Comparison of ENCODE assay signal across 26 cellular contexts in the genomic region with DNA sequence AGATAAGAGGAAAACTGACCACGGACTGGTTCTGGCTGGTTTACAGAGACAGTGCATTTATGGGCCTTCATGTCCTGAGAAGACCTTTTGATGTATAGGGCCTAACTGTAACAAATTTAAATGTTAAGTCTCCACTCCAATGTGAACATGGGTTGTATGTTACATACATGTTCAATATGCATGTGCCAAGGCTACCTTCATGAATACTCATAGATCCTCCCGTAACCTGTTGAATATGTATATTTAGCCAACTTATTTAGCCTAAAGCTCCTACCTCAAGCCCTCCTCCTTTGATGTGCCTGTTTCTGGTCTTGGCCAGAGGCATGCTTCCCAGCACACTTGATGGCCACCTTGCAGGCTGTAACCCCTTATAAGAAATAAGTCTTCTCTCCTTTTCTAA. TPM values are rescaled to one million over a fixed set of nuclear protein-coding genes. Genes with fewer than 3 reads are reported as not detected.
DNase-seq lines count a peak whose midpoint lies in the region; FAIRE-seq and TF ChIP-seq lines count a peak whose summit lies in the region.
"Had no signal": no experiment of that assay in that cellular context is flagged by ENCODE, and none has a peak within 500 bp of the region (broad histone marks: within the 10 kb centered on the region; RNA-seq: fewer than 3 reads in every experiment).

TSS of gene OR5H2 (plus strand) at position 301 of the 400 bp plus-strand sequence. CDS start 398 bp downstream, outside the sequence.

- H2BK15ac ChIP-seq in neuronal stem cell (ENCODE audit: low read length), result no peak within 1 kb of the TSS

- no peak within 1 kb of the TSS for H3K4ac ChIP-seq in neuronal stem cell (ENCODE audit: low read length)

- H3K27ac ChIP-seq in neuronal stem cell (replicated peaks; ENCODE audit: low read length) (no peak within 1 kb of the TSS), suprapubic skin (no peak within 1 kb of the TSS), adrenal gland (no peak within 1 kb of the TSS)
- H3K27ac ChIP-seq: BLaER1 had no signal

- no peak within 1 kb of the TSS for H2AK5ac ChIP-seq in neuronal stem cell (ENCODE audit: low read depth, low read length)

- WGBS in neuronal stem cell (ENCODE audit: extremely low coverage in 2 of 2, insufficient read length in 2 of 2, insufficient replicate concordance in 1 of 2), 2 donors, result no CpG with 5 or more reads among the region's 2 CpGs
- whole genome bisulfite sequencing in lower leg skin, 2 donors, result 62 to 68% methylated on average over 2 of the region's 2 CpGs
- 73% methylated on average over 2 of the region's 2 CpGs for WGBS in suprapubic skin
- 58 to 65% (median 60%) methylated on average over 2 of the region's 2 CpGs for WGBS in adrenal gland, 4 donors

- H4K91ac ChIP-seq in neuronal stem cell (ENCODE audit: low read depth, low read length, poor library complexity), result no peak within 1 kb of the TSS

- TF ChIP-seq EP300 in suprapubic skin (IDR thresholded peaks at IDR 0.05), result no peak

- H3K36me3 ChIP-seq in neuronal stem cell (replicated peaks in 1 of 2; ENCODE audit: control insufficient read depth in 2 of 2, insufficient read depth in 2 of 2, low read length in 2 of 2) (no peaks in the 10 kb centered on the region), suprapubic skin (no peaks in the 10 kb centered on the region), adrenal gland (replicated peaks in 1 of 2) (no peaks in the 10 kb centered on the region)
- H3K36me3 ChIP-seq: BE2C, BLaER1 had no signal

- no peak within 1 kb of the TSS for H3K23ac ChIP-seq in neuronal stem cell (ENCODE audit: low read depth, low read length, poor library complexity)

- H3K4me3 ChIP-seq in neuronal stem cell (ENCODE audit: low read length in 2 of 2), result no peak within 1 kb of the TSS
- no peak within 1 kb of the TSS for H3K4me3 ChIP-seq in lower leg skin (ENCODE audit: low read depth, poor library complexity, severe bottlenecking)
- H3K4me3 ChIP-seq in suprapubic skin, result no peak within 1 kb of the TSS
- no peak within 1 kb of the TSS for H3K4me3 ChIP-seq in adrenal gland
- H3K4me3 ChIP-seq: BLaER1 had no signal

- H3K27me3 ChIP-seq in neuronal stem cell (ENCODE audit: control insufficient read depth in 3 of 3, insufficient read depth in 3 of 3, low read depth in 1 of 3, low read length in 3 of 3) (no peaks in the 10 kb centered on the region), suprapubic skin (no peaks in the 10 kb centered on the region), adrenal gland (no peaks in the 10 kb centered on the region)
- H3K27me3 ChIP-seq: BE2C, BLaER1 had no signal

- DNase-seq in GM18507 (ENCODE audit: extremely low spot score, insufficient read length, low read depth) (no peak), erythroblast (lab: John Stamatoyannopoulos, UW) (peak; percentile 2 to 5), neuronal stem cell (ENCODE audit: low spot score) (no peak), lower leg skin (ENCODE audit: low spot score in 2 of 2) (no peak), DMS53 (lab: John Stamatoyannopoulos, UW) (no peak), suprapubic skin (ENCODE audit: low spot score in 2 of 2) (no peak), adrenal gland (no peak)
- DNase-seq: 8988T; ACHN; BE2C; C1 segment of cervical spinal cord; CD4-positive, alpha-beta memory T cell; CD4-positive, CD25-positive, alpha-beta regulatory T cell; CD8-positive, alpha-beta memory T cell; COR-L47; DMS 273 treated with DMSO at 0.1 percent for 48 hours; DMS153; DMS79 treated with DMSO at 0.1 percent for 48 hours; GF-D8 had no signal

- H3K18ac ChIP-seq in neuronal stem cell (ENCODE audit: low read length), result no peak within 1 kb of the TSS

- TF ChIP-seq POLR2A in erythroblast (IDR thresholded peaks at IDR 0.05; ENCODE audit: low read length) (no peak), lower leg skin (IDR thresholded peaks at IDR 0.05) (no peak), suprapubic skin (IDR thresholded peaks at IDR 0.05) (no peak), adrenal gland (IDR thresholded peaks at IDR 0.05) (no peak)

- H4K8ac ChIP-seq in neuronal stem cell (ENCODE audit: low read depth, low read length), result no peak within 1 kb of the TSS

- no peak within 1 kb of the TSS for H2BK12ac ChIP-seq in neuronal stem cell (ENCODE audit: low read length)

- peak within 1 kb of the TSS; percentile 35 for H2AFZ ChIP-seq in neuronal stem cell (ENCODE audit: low read length)

- H3K9ac ChIP-seq in neuronal stem cell (ENCODE audit: low read depth, low read length, poor library complexity), result no peak within 1 kb of the TSS
- H3K9ac ChIP-seq: BLaER1 had no signal

- H3K4me1 ChIP-seq in neuronal stem cell (ENCODE audit: control insufficient read depth in 2 of 2, insufficient read depth in 1 of 2, low read depth in 1 of 2, low read length in 2 of 2) (no peaks in the 10 kb centered on the region), suprapubic skin (no peaks in the 10 kb centered on the region), adrenal gland (replicated peaks in 1 of 2) (no peaks in the 10 kb centered on the region)
- H3K4me1 ChIP-seq: BE2C, BLaER1 had no signal

- no peaks in the 10 kb centered on the region for H3K79me1 ChIP-seq in neuronal stem cell (ENCODE audit: low read depth, low read length)

- intact Hi-C loops in lower leg skin (cut with DNase I; ENCODE audit: low total_unique reads), result no loop called here
- intact Hi-C loops in adrenal gland (cut with DNase I), result no loop called here

- H3K14ac ChIP-seq in neuronal stem cell (ENCODE audit: low read length), result no peak within 1 kb of the TSS

- H2BK5ac ChIP-seq in neuronal stem cell (ENCODE audit: low read length), result no peak within 1 kb of the TSS

- H2BK120ac ChIP-seq in neuronal stem cell (ENCODE audit: low read depth, low read length), result no peak within 1 kb of the TSS

- no peak within 1 kb of the TSS for H3K4me2 ChIP-seq in neuronal stem cell (ENCODE audit: insufficient read depth, low read length, poor library complexity, severe bottlenecking)
- H3K4me2 ChIP-seq: BLaER1 had no signal

- TF ChIP-seq CTCF in lower leg skin (IDR thresholded peaks at IDR 0.05) (no peak), suprapubic skin (IDR thresholded peaks at IDR 0.05) (no peak), adrenal gland (IDR thresholded peaks at IDR 0.05) (no peak)

- no peaks in the 10 kb centered on the region for H3K9me3 ChIP-seq in neuronal stem cell (replicated peaks in 1 of 2; ENCODE audit: control insufficient read depth in 2 of 2, insufficient read depth in 1 of 2, low read depth in 1 of 2, low read length in 2 of 2)
- no peaks in the 10 kb centered on the region for H3K9me3 ChIP-seq in suprapubic skin
- H3K9me3 ChIP-seq in adrenal gland (replicated peaks in 1 of 3), result no peaks in the 10 kb centered on the region
- H3K9me3 ChIP-seq: BE2C, BLaER1 had no signal

- FAIRE-seq in GM18507 (lab: Jason Lieb, UNC), result peak; percentile 5
- FAIRE-seq: A204.1, G401.6, GM12892 had no signal

RNA-seq across cellular contexts. Expression of gene OR5H2, which starts in this region (rescaled TPM):
- not detected for polyA plus RNA-seq in neuronal stem cell (2013, experiment 1 of 2)
- polyA plus RNA-seq in neuronal stem cell (2013, experiment 2 of 2), result not detected
- not detected for total RNA-seq in lower leg skin
- total RNA-seq in suprapubic skin, result not detected
- not detected for total RNA-seq in adrenal gland
- not detected for polyA plus RNA-seq in adrenal gland
- total RNA-seq: A673; CD4-positive, alpha-beta memory T cell; CD4-positive, CD25-positive, alpha-beta regulatory T cell; CD8-positive, alpha-beta memory T cell had no signal
- polyA plus RNA-seq: AG04450; CD14-positive monocyte; CD4-positive, alpha-beta memory T cell; CD4-positive, CD25-positive, alpha-beta regulatory T cell; CD8-positive, alpha-beta memory T cell had no signal

Comparison
In these comparisons a context has a peak if more than half of its experiments do, and no peak if none do; other contexts are left out.
1. DNase-seq: peak in erythroblast (2 of 2); none in GM18507 (single experiment), neuronal stem cell (single experiment), lower leg skin (0 of 2), DMS53 (single experiment), suprapubic skin (0 of 2) and adrenal gland (0 of 7).